In the genomic region with DNA sequence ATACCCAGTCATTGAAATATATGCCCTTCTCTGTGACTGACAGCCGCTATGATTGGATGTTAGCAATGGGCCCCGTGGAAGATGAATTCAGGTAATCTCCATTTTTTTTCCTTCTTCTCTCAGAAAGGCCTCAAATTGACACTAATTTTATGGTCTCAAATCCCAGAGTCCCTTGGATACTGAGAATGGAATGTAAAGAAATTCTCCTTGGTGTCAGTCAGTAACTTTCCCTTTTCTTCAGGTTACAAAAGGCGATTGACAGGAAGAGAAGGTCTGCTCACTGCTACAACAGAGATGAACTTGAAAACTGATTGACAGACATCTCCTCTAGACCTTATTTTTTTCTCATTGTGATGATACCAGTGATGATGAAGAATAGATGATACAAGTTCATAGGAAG, we compare ENCODE assay signal across 9 cellular contexts.
"Had no signal": no experiment of that assay in that cellular context is flagged by ENCODE, and none has a peak within 500 bp of the region (broad histone marks: within the 10 kb centered on the region; RNA-seq: fewer than 3 reads in every experiment).

No MANE protein-coding gene starts in this region.

- H3K27ac Mint-ChIP-seq: GM23338, H9 had no signal

- H3K27ac ChIP-seq: KMS-11 had no signal

- H3K4me3 ChIP-seq: GM23338 had no signal

- H3K4me3 Mint-ChIP-seq: GM23338, H9 had no signal

- H3K9ac ChIP-seq: KMS-11 had no signal

- H3K4me2 ChIP-seq: GM23338, KMS-11 had no signal

- ATAC-seq: GM23338 had no signal

- FAIRE-seq: H1, H54, HTR-8/SVneo had no signal

- DNase-seq: H9, HCEC 1CT, IMR-90, KBM-7 had no signal

- H3K9me3 Mint-ChIP-seq: GM23338, H9 had no signal
